20 cellular contexts compared by ENCODE assay signal in genomic region chr6:144576871-144577270, GRCh38.
"Had no signal": no experiment of that assay in that cellular context is flagged by ENCODE, and none has a peak within 500 bp of the region (broad histone marks: within the 10 kb centered on the region; RNA-seq: fewer than 3 reads in every experiment).

No MANE protein-coding gene starts in this region.

- H3K4me3 ChIP-seq: adrenal gland, breast epithelium, gastrocnemius medialis, heart left ventricle, left ventricle myocardium inferior, ovary, spleen, tibial nerve, uterus had no signal

- H3K27ac Mint-ChIP-seq: activated B cell treated with CpG ODN at 0.5 μM for 24 hours; activated CD4-positive, alpha-beta T cell treated with anti-CD3 and anti-CD28 coated beads, Interleukin-2, amount 10 ng/mL, durations not matched to agents 7 days and 5 days; dendritic cell treated with granulocyte-macrophage colony-stimulating factor and Interleukin-4, amounts not matched to agents 40 ng/mL and 50 ng/mL, for 4 days; T-helper 2 cell treated with Interferon-gamma antibody and Interleukin-4, amounts not matched to agents 5 μg/mL and 100 μg/mL, for 36 hours had no signal

- H3K27ac ChIP-seq: adrenal gland, breast epithelium, gastrocnemius medialis, heart left ventricle, left ventricle myocardium inferior, ovary, spleen, tibial nerve, uterus had no signal

- H3K4me1 ChIP-seq: breast epithelium, uterus had no signal

- H3K27me3 Mint-ChIP-seq: activated B cell treated with CpG ODN at 0.5 μM for 24 hours; activated CD4-positive, alpha-beta T cell treated with anti-CD3 and anti-CD28 coated beads, Interleukin-2, amount 10 ng/mL, durations not matched to agents 7 days and 5 days; dendritic cell treated with granulocyte-macrophage colony-stimulating factor and Interleukin-4, amounts not matched to agents 40 ng/mL and 50 ng/mL, for 4 days had no signal

- H3K36me3 ChIP-seq: ovary, uterus had no signal

- ATAC-seq: esophagus mucosa, gastrocnemius medialis, heart left ventricle had no signal

- H3K9me3 ChIP-seq: adrenal gland, breast epithelium, gastrocnemius medialis, left ventricle myocardium inferior, ovary, tibial nerve, uterus had no signal

- H3K9me3 Mint-ChIP-seq: dendritic cell treated with granulocyte-macrophage colony-stimulating factor and Interleukin-4, amounts not matched to agents 40 ng/mL and 50 ng/mL, for 4 days; T-helper 2 cell treated with Interferon-gamma antibody and Interleukin-4, amounts not matched to agents 5 μg/mL and 100 μg/mL, for 36 hours had no signal

- H3K27me3 ChIP-seq: adrenal gland, breast epithelium, gastrocnemius medialis, heart left ventricle, ovary, spleen, tibial nerve, uterus had no signal

- H3K4me3 Mint-ChIP-seq: activated B cell treated with CpG ODN at 0.5 μM for 24 hours; activated CD4-positive, alpha-beta T cell treated with anti-CD3 and anti-CD28 coated beads, Interleukin-2, amount 10 ng/mL, durations not matched to agents 7 days and 5 days; dendritic cell treated with granulocyte-macrophage colony-stimulating factor and Interleukin-4, amounts not matched to agents 40 ng/mL and 50 ng/mL, for 4 days; T-helper 2 cell treated with Interferon-gamma antibody and Interleukin-4, amounts not matched to agents 5 μg/mL and 100 μg/mL, for 36 hours had no signal

- DNase-seq: activated B cell treated with CpG ODN at 0.5 μM for 24 hours; activated CD4-positive, alpha-beta T cell treated with anti-CD3 and anti-CD28 coated beads, Interleukin-2, amount 10 ng/mL, durations not matched to agents 7 days and 5 days; activated effector memory CD4-positive, alpha-beta T cell treated with anti-CD3 and anti-CD28 coated beads, Interleukin-2, amount 50 U/mL, for 16 hours; activated naive CD4-positive, alpha-beta T cell treated with anti-CD3 and anti-CD28 coated beads, Interleukin-2, amount 50 U/mL, for 16 hours; adrenal gland; effector CD8-positive, alpha-beta T cell; gastrocnemius medialis; heart left ventricle; left ventricle myocardium inferior; mammary epithelial cell; ovary; spleen; stimulated activated naive CD4-positive, alpha-beta T cell; SW 1271; uterus had no signal
